In the genomic region with DNA sequence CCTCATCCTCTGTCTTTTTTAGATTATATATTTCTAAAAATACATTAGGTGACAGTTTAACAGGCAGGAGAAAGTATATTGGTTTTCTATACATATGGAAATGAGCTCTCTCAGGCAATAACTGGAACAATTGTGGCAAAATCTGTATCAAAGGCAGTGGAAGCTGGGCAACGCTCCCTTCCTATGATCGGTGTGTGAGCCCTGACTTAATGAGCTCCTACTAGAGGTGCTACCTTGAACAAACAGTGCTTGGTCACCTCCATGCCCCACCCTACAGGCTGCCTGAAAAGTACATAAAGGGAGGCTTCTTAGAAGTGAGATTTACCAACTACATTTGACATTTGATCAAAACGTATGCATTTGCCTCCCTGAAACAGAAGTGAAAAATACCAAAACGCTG, we compare ENCODE assay signal across 18 cellular contexts.
DNase-seq lines count a peak whose midpoint lies in the region; ATAC-seq and TF ChIP-seq lines count a peak whose summit lies in the region.
"Had no signal": no experiment of that assay in that cellular context is flagged by ENCODE, and none has a peak within 500 bp of the region (broad histone marks: within the 10 kb centered on the region; RNA-seq: fewer than 3 reads in every experiment).

No MANE protein-coding gene starts in this region.

- peak overlapping the region; percentile 80 for H3K14ac ChIP-seq in trophoblast cell (ENCODE audit: low read length)

- H3K4me1 ChIP-seq in HCT116 (ENCODE audit: control insufficient read depth in 1 of 2, insufficient read depth in 2 of 2, low read length in 2 of 2) (peaks cover 27 to 47% of the 10 kb centered on the region in 2 experiments), hepatocyte (ENCODE audit: insufficient read depth) (peaks cover 11% of the 10 kb centered on the region), trophoblast cell (ENCODE audit: control insufficient read depth in 1 of 2, insufficient read depth in 2 of 2, low read length in 2 of 2) (peaks cover 0 to 6% of the 10 kb centered on the region in 2 experiments)
- H3K4me1 ChIP-seq: pancreas had no signal

- peak overlapping the region; percentile 48; the same call in 1 of the 2 replicates for H3K9ac ChIP-seq in HCT116 (ENCODE audit: low read length)
- H3K9ac ChIP-seq in trophoblast cell (ENCODE audit: low read length), result no peak overlapping the region

- H3K23ac ChIP-seq in trophoblast cell (ENCODE audit: low read length), result no peak overlapping the region

- H4K20me1 ChIP-seq in HCT116 (ENCODE audit: insufficient read depth) (no peaks in the 10 kb centered on the region), hepatocyte (ENCODE audit: insufficient read depth, poor library complexity, severe bottlenecking) (no peaks in the 10 kb centered on the region)

- CTCF ChIA-PET in HCT116 (lab: Charles Lee), result interaction anchor here (1.4 kb wide), 1 partner anchor 9 kb away, joined by 3 read pairs; no protein-coding TSS in a partner anchor

- H3K18ac ChIP-seq in trophoblast cell (ENCODE audit: low read length), result peak overlapping the region; percentile 81

- peak overlapping the region; percentile 98 for H2BK12ac ChIP-seq in trophoblast cell (ENCODE audit: low read length)

- peak overlapping the region; percentile 73 for H2BK120ac ChIP-seq in trophoblast cell (ENCODE audit: insufficient read depth, low read length, poor library complexity)

- BruUV-seq in HCT116 (replicated peaks; lab: Mats Ljungman, UMichigan), result no TSS peak

- TF ChIP-seq RAD21 in HCT116 (IDR thresholded peaks at IDR 0.05; ENCODE audit: low read depth), result no peak

- H2AFZ ChIP-seq in HCT116 (ENCODE audit: low read depth, low read length, poor library complexity, severe bottlenecking), result peak overlapping the region; percentile 94
- H2AFZ ChIP-seq in hepatocyte, result no peak overlapping the region
- H2AFZ ChIP-seq in trophoblast cell (ENCODE audit: insufficient read depth, low read length, poor library complexity), result no peak overlapping the region

- no peaks in the 10 kb centered on the region for H3K79me2 ChIP-seq in HCT116 (ENCODE audit: insufficient read depth, low read length)
- no peaks in the 10 kb centered on the region for H3K79me2 ChIP-seq in hepatocyte
- H3K79me2 ChIP-seq in trophoblast cell (ENCODE audit: control insufficient read depth, insufficient read depth, low read length, poor library complexity), result no peaks in the 10 kb centered on the region

- H3K27me3 ChIP-seq in HCT116 (ENCODE audit: insufficient read depth, low read length) (no peaks in the 10 kb centered on the region), hepatocyte (no peaks in the 10 kb centered on the region), trophoblast cell (ENCODE audit: insufficient read depth, low read length) (no peaks in the 10 kb centered on the region)

- H4K8ac ChIP-seq in trophoblast cell (ENCODE audit: low read depth, low read length), result no peak overlapping the region

- ATAC-seq in HCT116 (peak; percentile 63), GM19351 (IDR thresholded peaks at IDR 0.05; ENCODE audit: unreplicated experiment) (no peak)
- ATAC-seq: gastroesophageal sphincter had no signal

- H3K79me1 ChIP-seq in trophoblast cell (ENCODE audit: low read length), result peaks cover 4% of the 10 kb centered on the region

- H3K4me2 ChIP-seq in HCT116 (ENCODE audit: low read length), result peak overlapping the region; percentile 84
- H3K4me2 ChIP-seq in hepatocyte, result peak overlapping the region; percentile 86
- H3K4me2 ChIP-seq in trophoblast cell (ENCODE audit: low read length), result no peak overlapping the region

- TF ChIP-seq CTCF in HCT116 (IDR thresholded peaks at IDR 0.05 in 2 of 3, conservative IDR thresholded peaks at IDR 0.05 in 1 of 3; ENCODE audit: borderline replicate concordance in 1 of 3, insufficient read depth in 1 of 3, low read depth in 2 of 3, low read length in 2 of 3) (0 out of 6 replicates have a peak, but pooled peaks of 2 of the 3 experiments have one; percentile 2 to 16), hepatocyte (IDR thresholded peaks at IDR 0.05; ENCODE audit: poor library complexity) (no peak)

- H4K12ac ChIP-seq in trophoblast cell (ENCODE audit: low read depth, low read length), result no peak overlapping the region

- no peak for TF ChIP-seq POLR2A in HCT116 (IDR thresholded peaks at IDR 0.05; ENCODE audit: borderline replicate concordance, extremely low read depth, insufficient read depth, insufficient read length)

- no peak overlapping the region for H2BK5ac ChIP-seq in trophoblast cell (ENCODE audit: low read depth, low read length, poor library complexity)

- H3K4me3 ChIP-seq in HCT116 (replicated peaks in 1 of 2; ENCODE audit: low read depth in 1 of 2, low read length in 2 of 2) (peak overlapping the region in 1 of 2 experiments; percentile 58; a peak in 2 of 4 replicates), hepatocyte (no peak overlapping the region), trophoblast cell (ENCODE audit: low read depth, low read length) (no peak overlapping the region)
- H3K4me3 ChIP-seq: pancreas had no signal

- no peaks in the 10 kb centered on the region for H3K9me3 ChIP-seq in HCT116 (ENCODE audit: control insufficient read depth in 1 of 2, insufficient read depth in 1 of 2, low read depth in 1 of 2, low read length in 2 of 2)
- H3K9me3 ChIP-seq in hepatocyte (ENCODE audit: low read depth), result no peaks in the 10 kb centered on the region
- no peaks in the 10 kb centered on the region for H3K9me3 ChIP-seq in trophoblast cell (ENCODE audit: insufficient read depth, low read depth, low read length)
- H3K9me3 ChIP-seq: gastroesophageal sphincter, pancreas had no signal

- 50% methylated on average over 4 of the region's 4 CpGs for WGBS in hepatocyte (ENCODE audit: low lambda C conversion rate, missing lambda C conversion rate)
- WGBS in trophoblast cell (ENCODE audit: extremely low coverage, insufficient coverage, insufficient read length), result no CpG with 5 or more reads among the region's 4 CpGs

- H3K36me3 ChIP-seq in HCT116 (ENCODE audit: control insufficient read depth in 1 of 2, insufficient read depth in 2 of 2, low read length in 2 of 2) (no peaks in the 10 kb centered on the region), hepatocyte (replicated peaks; ENCODE audit: insufficient read depth, low read depth) (no peaks in the 10 kb centered on the region), trophoblast cell (ENCODE audit: control insufficient read depth in 1 of 2, insufficient read depth in 2 of 2, low read length in 2 of 2) (no peaks in the 10 kb centered on the region)
- H3K36me3 ChIP-seq: gastroesophageal sphincter, pancreas had no signal

- POLR2A ChIA-PET in HCT116 (lab: Charles Lee), result no interaction called here

- peak overlapping the region; percentile 57 for H4K91ac ChIP-seq in trophoblast cell (ENCODE audit: low read depth, low read length)

- DNase-seq in HCT116 (ENCODE audit: low read depth, low spot score) (peak; percentile 59), NCI-H69 (lab: John Stamatoyannopoulos, UW) (peak; percentile 95), hepatocyte (ENCODE audit: low spot score) (peak; percentile 53), trophoblast cell (no peak), cardiac septum (ENCODE audit: low spot score) (no peak), NCI-H2107 treated with DMSO at 0.1 percent for 48 hours (lab: John Stamatoyannopoulos, UW; ENCODE audit: unreplicated experiment) (no peak), anterior cingulate cortex (lab: John Stamatoyannopoulos, UW) (no peak)
- DNase-seq: activated CD4-positive, CD25-positive, alpha-beta regulatory T cell treated with anti-CD3 and anti-CD28 coated beads, Interleukin-2, amount 50 U/mL, for 72 hours; activated naive CD8-positive, alpha-beta T cell treated with anti-CD3 and anti-CD28 coated beads, Interleukin-2, amount 10 ng/mL, durations not matched to agents 7 days and 5 days; CD8-positive, alpha-beta memory T cell; H9; left cardiac atrium; NCI-H1436 treated with DMSO at 0.1 percent for 48 hours; NCI-H226; pancreas; stimulated activated CD4-positive, alpha-beta T cell treated with anti-CD3 and anti-CD28 coated beads, Interleukin-2, amount 100 ng/mL, for 24 hours had no signal

- intact Hi-C loops in HCT116 (cut with micrococcal nuclease), result no loop called here
- intact Hi-C loops in cardiac septum (cut with DNase I), result no loop called here

- no peak overlapping the region for H3K4ac ChIP-seq in trophoblast cell (ENCODE audit: low read depth, low read length)

- H3K9me2 ChIP-seq in HCT116 (ENCODE audit: insufficient read depth) (no peaks in the 10 kb centered on the region), hepatocyte (replicated peaks; ENCODE audit: insufficient read depth) (no peaks in the 10 kb centered on the region)

- peak overlapping the region; percentile 59; the same call in 1 of the 2 replicates for H3K27ac ChIP-seq in HCT116 (ENCODE audit: low read depth, low read length)
- H3K27ac ChIP-seq in hepatocyte, result no peak overlapping the region
- no peak overlapping the region for H3K27ac ChIP-seq in trophoblast cell (ENCODE audit: low read depth, low read length)
- H3K27ac ChIP-seq: gastroesophageal sphincter, pancreas had no signal

- RAD21 ChIA-PET in HCT116 (lab: Charles Lee; ENCODE audit: low non-redundant PET in 1 of 2, low total read pairs in 2 of 2, uncharacterized antibody in 2 of 2, unreplicated experiment in 2 of 2), result no interaction called here

- peak overlapping the region; percentile 82 for H2AK5ac ChIP-seq in trophoblast cell (ENCODE audit: low read length)

TF ChIP-seq in HCT116, 20 proteins besides CTCF, POLR2A, EP300 and RAD21 (continues in another document):
- TF ChIP-seq JUND (IDR thresholded peaks at IDR 0.05) (no peak; the same call in 1 of the 2 replicates), SIN3A (IDR thresholded peaks at IDR 0.05; ENCODE audit: low read depth) (no peak)
- TF ChIP-seq, protein P1, sequence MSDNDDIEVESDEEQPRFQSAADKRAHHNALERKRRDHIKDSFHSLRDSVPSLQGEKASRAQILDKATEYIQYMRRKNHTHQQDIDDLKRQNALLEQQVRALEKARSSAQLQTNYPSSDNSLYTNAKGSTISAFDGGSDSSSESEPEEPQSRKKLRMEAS (IDR thresholded peaks at IDR 0.05), result peak; percentile 20; the same call in 1 of the 2 replicates

Comparison
In these comparisons a context has a peak if more than half of its experiments do, and no peak if none do; other contexts are left out.
1. DNase-seq: peak in HCT116 (single experiment), NCI-H69 (single experiment) and hepatocyte (single experiment); none in trophoblast cell (0 of 2), cardiac septum (single experiment), NCI-H2107 treated with DMSO at 0.1 percent for 48 hours (single experiment) and anterior cingulate cortex (0 of 58).